1 cellular context compared by ENCODE assay signal in genomic region chr2:215617060-215617824, GRCh38.
TF ChIP-seq lines count a peak whose summit lies in the region.

No MANE protein-coding gene starts in this region.

TF ChIP-seq in HepG2, 621 proteins besides CTCF, POLR2A, EP300 and RAD21 (continued from another document and continues in another):
- TF ChIP-seq ZBTB26 (CRISPR knock-in tag; IDR thresholded peaks at IDR 0.05; ENCODE audit: borderline replicate concordance) (no peak), GMEB1 (CRISPR knock-in tag; IDR thresholded peaks at IDR 0.05; ENCODE audit: borderline replicate concordance) (no peak), DMAP1 (CRISPR knock-in tag; IDR thresholded peaks at IDR 0.05) (no peak; the same call in 1 of the 2 replicates), RBFOX2 (IDR thresholded peaks at IDR 0.05; ENCODE audit: low read depth, low read length) (no peak), ASH2L (IDR thresholded peaks at IDR 0.05; ENCODE audit: insufficient read length, low read depth, low read length) (peak; percentile 49), ZNF644 (CRISPR knock-in tag; IDR thresholded peaks at IDR 0.05; ENCODE audit: low read depth) (peak; percentile 77; the same call in 1 of the 2 replicates), MXD4 (CRISPR knock-in tag; IDR thresholded peaks at IDR 0.05) (peak; percentile 73; the same call in 1 of the 2 replicates), JUN (CRISPR knock-in tag; IDR thresholded peaks at IDR 0.05) (peak; percentile 91), ZKSCAN1 (IDR thresholded peaks at IDR 0.05; ENCODE audit: low read length) (no peak), ZKSCAN5 (CRISPR knock-in tag; IDR thresholded peaks at IDR 0.05) (no peak), HOXD1 (CRISPR knock-in tag; IDR thresholded peaks at IDR 0.05) (peak; percentile 96), SKI (IDR thresholded peaks at IDR 0.05; ENCODE audit: partially characterized antibody) (no peak), THAP7 (CRISPR knock-in tag; IDR thresholded peaks at IDR 0.05) (no peak), GABPA (IDR thresholded peaks at IDR 0.05; ENCODE audit: low read depth, low read length) (no peak), GABPA (CRISPR knock-in tag; IDR thresholded peaks at IDR 0.05; ENCODE audit: low read depth) (no peak), HHEX (CRISPR knock-in tag; IDR thresholded peaks at IDR 0.05) (peak; percentile 86), PATZ1 (CRISPR knock-in tag; IDR thresholded peaks at IDR 0.05) (peak; percentile 61; the same call in 1 of the 2 replicates), ZNF800 (CRISPR knock-in tag; IDR thresholded peaks at IDR 0.05) (no peak; the same call in 1 of the 2 replicates), FUBP1 (CRISPR knock-in tag; IDR thresholded peaks at IDR 0.05; ENCODE audit: borderline replicate concordance) (no peak), MNT (IDR thresholded peaks at IDR 0.05) (0 out of 2 replicates have a peak, but pooled peaks have one; percentile 8), ZNF552 (CRISPR knock-in tag; IDR thresholded peaks at IDR 0.05; ENCODE audit: borderline replicate concordance) (no peak), SIX1 (CRISPR knock-in tag; IDR thresholded peaks at IDR 0.05; ENCODE audit: borderline replicate concordance) (peak; percentile 94), BCL3 (CRISPR knock-in tag; IDR thresholded peaks at IDR 0.05) (no peak), ADNP (CRISPR knock-in tag; IDR thresholded peaks at IDR 0.05) (0 out of 2 replicates have a peak, but pooled peaks have one; percentile 35), ZNF264 (CRISPR knock-in tag; IDR thresholded peaks at IDR 0.05) (peak; percentile 86; the same call in 1 of the 2 replicates), ZSCAN30 (CRISPR knock-in tag; IDR thresholded peaks at IDR 0.05) (peak; percentile 93; the same call in 1 of the 2 replicates), ZNF672 (CRISPR knock-in tag; IDR thresholded peaks at IDR 0.05) (no peak), ZC3H13 (CRISPR knock-in tag; IDR thresholded peaks at IDR 0.05) (no peak), ZNF414 (CRISPR knock-in tag; IDR thresholded peaks at IDR 0.05) (no peak), NFYC (CRISPR knock-in tag; IDR thresholded peaks at IDR 0.05) (no peak), ZNF878 (CRISPR knock-in tag; IDR thresholded peaks at IDR 0.05) (peak; percentile 81; the same call in 1 of the 2 replicates), ZNF333 (CRISPR knock-in tag; IDR thresholded peaks at IDR 0.05; ENCODE audit: borderline replicate concordance) (no peak), ATAD3A (CRISPR knock-in tag; IDR thresholded peaks at IDR 0.05) (no peak), ZKSCAN8 (CRISPR knock-in tag; IDR thresholded peaks at IDR 0.05; ENCODE audit: borderline replicate concordance) (peak; percentile 92; the same call in 1 of the 2 replicates), ZNF687 (CRISPR knock-in tag; IDR thresholded peaks at IDR 0.05) (no peak)
